ENCODE assay signal across 24 cellular contexts in genomic region chr16:9286930-9287329, GRCh38.
"Had no signal": no experiment of that assay in that cellular context is flagged by ENCODE, and none has a peak within 500 bp of the region (broad histone marks: within the 10 kb centered on the region; RNA-seq: fewer than 3 reads in every experiment).

No MANE protein-coding gene starts in this region.

- H3K4me1 ChIP-seq: foreskin keratinocyte, psoas muscle, right lobe of liver, spleen, upper lobe of left lung, uterus had no signal

- H3K36me3 ChIP-seq: right lobe of liver, spleen, thoracic aorta, upper lobe of left lung, uterus had no signal

- H3K27me3 ChIP-seq: foreskin keratinocyte, right lobe of liver, spleen, upper lobe of left lung, uterus had no signal

- FAIRE-seq: colon, endothelial cell of umbilical vein had no signal

- ATAC-seq: foreskin keratinocyte; naive thymus-derived CD4-positive, alpha-beta T cell; psoas muscle; stimulated activated naive B cell treated with anti-CD40 and anti-IgM and Interleukin-4, amounts not matched to agents 10 μg/mL and 1 μg/mL and 100 μg/mL, for 72 hours; stimulated activated naive CD8-positive, alpha-beta T cell treated with anti-CD3 and anti-CD28 coated beads, Interleukin-15, amount 100 ng/mL, for 72 hours had no signal

- DNase-seq: cerebellar nuclear complex; dermis blood vessel endothelial cell; effector CD4-positive, alpha-beta T cell; endodermal cell; erythroblast; foreskin keratinocyte; hippocampal formation; mammary epithelial cell; naive thymus-derived CD4-positive, alpha-beta T cell; nephron progenitor cell; psoas muscle; retina; right lobe of liver; spleen; stimulated activated CD4-positive, alpha-beta T cell treated with anti-CD3 and anti-CD28 coated beads, Interleukin-15, amount 100 ng/mL, for 24 hours; stimulated activated CD4-positive, alpha-beta T cell treated with anti-CD3 and anti-CD28 coated beads, Interleukin-1b, Interleukin-23, amount 100 ng/mL, for 48 hours; stimulated activated CD4-positive, alpha-beta T cell treated with anti-CD3 and anti-CD28 coated beads, Interleukin-4, amount 100 ng/mL, for 24 hours; stimulated activated naive B cell treated with anti-CD40 and anti-IgM and Interleukin-4, amounts not matched to agents 10 μg/mL and 1 μg/mL and 100 μg/mL, for 72 hours; stimulated activated naive CD8-positive, alpha-beta T cell treated with anti-CD3 and anti-CD28 coated beads, Interleukin-15, amount 100 ng/mL, for 72 hours; upper lobe of left lung; uterus had no signal

- H3K9me3 ChIP-seq: psoas muscle, right lobe of liver, thoracic aorta, upper lobe of left lung, uterus had no signal

- H3K27ac ChIP-seq: foreskin keratinocyte, psoas muscle, right lobe of liver, spleen, thoracic aorta, upper lobe of left lung, uterus had no signal

- H3K4me3 ChIP-seq: psoas muscle, right lobe of liver, spleen, thoracic aorta, upper lobe of left lung, uterus had no signal
